21 cellular contexts compared by ENCODE assay signal in the genomic region with DNA sequence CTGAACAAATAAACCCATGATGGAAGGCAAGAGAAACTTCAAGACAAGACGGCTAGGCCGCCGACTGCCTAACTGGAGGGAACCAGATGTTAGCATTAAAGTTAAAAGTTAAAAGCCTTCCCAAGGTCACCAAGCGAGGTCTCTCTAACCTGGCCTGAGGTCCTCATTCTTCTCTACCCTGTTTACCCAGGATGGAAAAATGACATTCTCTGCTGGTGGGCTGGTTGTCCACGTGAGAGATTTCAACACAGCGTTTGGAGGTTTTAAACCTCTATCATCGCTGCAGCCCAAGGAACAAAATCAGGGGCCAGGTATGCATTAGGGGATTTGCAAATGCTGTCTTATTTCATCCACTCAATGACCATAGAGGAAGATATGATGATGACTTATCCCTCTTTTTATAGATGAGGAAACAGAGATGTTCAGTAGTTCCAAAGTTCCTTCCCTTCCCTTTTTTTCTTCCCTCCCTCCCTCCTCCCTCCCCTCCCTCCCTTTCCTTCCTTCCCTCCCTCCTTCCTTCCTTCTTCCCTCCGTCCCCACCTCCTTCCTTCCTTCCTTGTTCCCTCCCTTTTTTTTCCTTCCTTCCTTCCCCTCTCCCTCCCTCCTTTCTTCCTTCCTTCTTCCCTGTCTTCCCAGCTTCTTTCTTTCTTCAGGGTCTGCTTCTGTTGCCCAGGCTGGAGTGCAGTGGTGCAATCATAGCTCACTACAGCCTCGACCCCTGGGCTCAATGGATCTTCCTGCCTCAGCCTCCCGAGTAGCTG.
DNase-seq lines count a peak whose midpoint lies in the region; ATAC-seq and TF ChIP-seq lines count a peak whose summit lies in the region.
"Had no signal": no experiment of that assay in that cellular context is flagged by ENCODE, and none has a peak within 500 bp of the region (broad histone marks: within the 10 kb centered on the region; RNA-seq: fewer than 3 reads in every experiment).

No MANE protein-coding gene starts in this region.

- peaks cover 69% of the 10 kb centered on the region for H3K4me1 ChIP-seq in BLaER1
- H3K4me1 ChIP-seq in HEK293 (ENCODE audit: control insufficient read depth, insufficient read depth, low read length) = no peaks in the 10 kb centered on the region
- peaks cover 32% of the 10 kb centered on the region for H3K4me1 ChIP-seq in ovary (ENCODE audit: insufficient read depth)

- DNase-seq in choroid plexus epithelial cell (ENCODE audit: low read depth) = peak; percentile 16
- DNase-seq in ovary = peak in 1 of 5 donors; percentile 52
- no peak for DNase-seq in amniotic stem cell (lab: John Stamatoyannopoulos, UW)
- no peak for DNase-seq in stimulated activated CD4-positive, alpha-beta T cell treated with anti-CD3 and anti-CD28 coated beads, Interleukin-4, amount 100 ng/mL, for 1 hour
- DNase-seq in COLO829 (ENCODE audit: low spot score) = no peak
- DNase-seq: activated CD4-positive, CD25-positive, alpha-beta regulatory T cell treated with anti-CD3 and anti-CD28 coated beads, Interleukin-2, amount 50 U/mL, for 72 hours; activated T-cell treated with anti-CD3 and anti-CD28 coated beads, Interleukin-2, amount 50 U/mL, for 1 hour; CD4-positive, CD25-positive, alpha-beta regulatory T cell; mesenchymal stem cell; naive thymus-derived CD4-positive, alpha-beta T cell; NCI-H1092; NCI-H2029 treated with DMSO at 0.1 percent for 48 hours; NCI-H446; PC-9; SHP77 treated with DMSO at 0.1 percent for 48 hours; stimulated activated CD4-positive, alpha-beta T cell treated with anti-CD3 and anti-CD28 coated beads, Interleukin-15, amount 100 ng/mL, for 24 hours; substantia nigra had no signal

- peak overlapping the region; percentile 43 for H3K4me2 ChIP-seq in BLaER1
- H3K4me2 ChIP-seq: PC-9 had no signal

- H3K27ac ChIP-seq in BLaER1 (peak overlapping the region; percentile 16; the same call in 1 of the 2 replicates), HEK293 (ENCODE audit: extremely low read depth, low read depth, low read length) (no peak overlapping the region), ovary (peak overlapping the region; percentile 24 to 84)
- H3K27ac ChIP-seq: PC-9 had no signal

- ATAC-seq in GM21423 (IDR thresholded peaks at IDR 0.05; ENCODE audit: unreplicated experiment) = no peak
- ATAC-seq: naive thymus-derived CD4-positive, alpha-beta T cell; sciatic nerve had no signal

- H4K20me1 ChIP-seq in BLaER1 = peaks cover 98% of the 10 kb centered on the region

- intact Hi-C loops in ovary (cut with DNase I) = loop anchor here in 1 of 4 donors (5.0 kb wide), 1 partner anchor 78 kb away; a partner anchor contains a TSS

- H3K4me3 ChIP-seq in BLaER1 (no peak overlapping the region), HEK293 (ENCODE audit: low read depth, low read length) (no peak overlapping the region), choroid plexus epithelial cell (ENCODE audit: low read depth, low read length) (no peak overlapping the region), ovary (no peak overlapping the region)
- H3K4me3 ChIP-seq: PC-9 had no signal

- H3K9me3 ChIP-seq in BLaER1 (peaks cover 4% of the 10 kb centered on the region; the same call in 1 of the 2 replicates), HEK293 (ENCODE audit: control insufficient read depth, insufficient read depth, low read depth, low read length) (no peaks in the 10 kb centered on the region), ovary (no peaks in the 10 kb centered on the region)

- no peak overlapping the region for H3K9ac ChIP-seq in BLaER1

- TF ChIP-seq CTCF in HEK293 (tag by site-specific recombination; IDR thresholded peaks at IDR 0.05) = no peak
- no peak for TF ChIP-seq CTCF in choroid plexus epithelial cell (conservative IDR thresholded peaks at IDR 0.05; ENCODE audit: low read depth, low read length)
- no peak for TF ChIP-seq CTCF in ovary (IDR thresholded peaks at IDR 0.05)

- CTCF ChIA-PET in HEK293 (lab: Yijun Ruan, JAX) = interaction anchor here (0.6 kb wide), 1 partner anchor 638 kb away, joined by 3 read pairs; no protein-coding TSS in a partner anchor

- WGBS in ovary, 3 donors = 34 to 50% (median 41%) methylated on average over 10 of the region's 10 CpGs

- no peak for TF ChIP-seq POLR2A in ovary (IDR thresholded peaks at IDR 0.05)

- H3K36me3 ChIP-seq in BLaER1 (peaks cover 77% of the 10 kb centered on the region), HEK293 (ENCODE audit: control insufficient read depth in 2 of 2, insufficient read depth in 1 of 2, low read length in 2 of 2) (no peaks in the 10 kb centered on the region), ovary (no peaks in the 10 kb centered on the region)

- no peak for TF ChIP-seq EP300 in ovary (IDR thresholded peaks at IDR 0.05)

- H3K27me3 ChIP-seq in BLaER1 (no peaks in the 10 kb centered on the region), ovary (no peaks in the 10 kb centered on the region)

- POLR2A ChIA-PET in HEK293 (lab: Yijun Ruan, JAX) = interaction anchor here (0.5 kb wide), 1 partner anchor 28 kb away, joined by 5 read pairs; no protein-coding TSS in a partner anchor

TF ChIP-seq in HEK293, 187 proteins besides CTCF, POLR2A, EP300 and RAD21:
- no peak for TF ChIP-seq ZNF623 (tag by site-specific recombination; IDR thresholded peaks at IDR 0.05)
- peak; percentile 79 for TF ChIP-seq ZNF366 (tag by site-specific recombination; conservative IDR thresholded peaks at IDR 0.05)
